ENCODE assay signal across 1 cellular context in genomic region chr12:106234513-106234912, GRCh38.
TF ChIP-seq lines count a peak whose summit lies in the region.

No MANE protein-coding gene starts in this region.

TF ChIP-seq in IMR-90, 13 proteins besides CTCF, POLR2A, EP300 and RAD21 (continued from another document):
- TF ChIP-seq ELK1 (IDR thresholded peaks at IDR 0.05; ENCODE audit: borderline replicate concordance, low read depth, low read length), result no peak
